ENCODE assay signal across 8 cellular contexts in the genomic region with DNA sequence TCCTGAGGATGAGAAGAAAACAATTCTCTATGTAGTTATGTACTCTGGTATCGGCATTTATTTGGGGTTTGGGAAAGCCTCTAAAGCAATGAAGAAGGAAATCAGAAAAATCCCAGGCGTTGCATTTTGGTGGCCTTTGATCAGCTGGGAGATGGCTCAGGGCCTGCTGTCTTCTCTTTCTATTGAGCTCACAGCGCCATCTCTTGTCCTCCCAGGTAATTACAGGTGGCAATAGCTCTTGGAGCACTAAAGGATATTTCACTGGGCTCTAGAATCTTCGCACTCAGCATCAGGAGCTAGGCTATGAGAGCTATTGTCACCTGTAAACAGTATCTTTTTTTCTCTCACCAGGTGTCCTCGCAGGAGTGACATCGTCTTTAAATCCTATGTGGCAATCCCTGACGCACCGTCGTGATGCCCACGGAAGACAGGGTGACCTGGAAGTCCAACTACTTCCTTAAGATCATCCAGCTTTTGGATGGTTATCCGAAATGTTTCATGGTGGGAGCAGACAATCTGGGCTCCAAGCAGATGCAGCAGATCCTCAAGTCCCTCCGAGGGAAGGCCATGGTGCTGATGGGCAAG.
A peak's percentile ranks its signal among the peaks of the same experiment; 100 is the strongest.
DNase-seq lines count a peak whose midpoint lies in the region; ATAC-seq and TF ChIP-seq lines count a peak whose summit lies in the region.

No MANE protein-coding gene starts in this region.

- no peaks in the 10 kb centered on the region for H3K4me1 ChIP-seq in GM23338 (ENCODE audit: insufficient read depth)
- no peaks in the 10 kb centered on the region for H3K4me1 ChIP-seq in Loucy (ENCODE audit: insufficient read depth, low read length, poor library complexity, severe bottlenecking)
- no peaks in the 10 kb centered on the region for H3K4me1 ChIP-seq in left lung

- DNase-seq in NCI-H446 (lab: John Stamatoyannopoulos, UW) (peak; percentile 42 to 70), NCI-H446 treated with DMSO at 0.1 percent for 48 hours (lab: John Stamatoyannopoulos, UW) (no peak), GM23338 (ENCODE audit: low spot score) (peak; percentile 94), SHP77 (lab: John Stamatoyannopoulos, UW) (peak; percentile 60 to 72), choroid plexus epithelial cell (ENCODE audit: low read depth) (peak; percentile 90), left lung (peak in 1 of 2 donors; percentile 44)
- peak; percentile 39 to 41 for DNase-seq in stimulated activated naive CD8-positive, alpha-beta T cell treated with anti-CD3 and anti-CD28 coated beads, Interleukin-15, amount 100 ng/mL, for 72 hours

- TF ChIP-seq CTCF in GM23338 (conservative IDR thresholded peaks at IDR 0.05; ENCODE audit: low read depth in 2 of 2) = peak; percentile 95
- peak; percentile 96 for TF ChIP-seq CTCF in Loucy (conservative IDR thresholded peaks at IDR 0.05; ENCODE audit: low read length)
- peak; percentile 92 for TF ChIP-seq CTCF in choroid plexus epithelial cell (conservative IDR thresholded peaks at IDR 0.05; ENCODE audit: low read depth, low read length)
- TF ChIP-seq CTCF in left lung (IDR thresholded peaks at IDR 0.05) = peak; percentile 49 to 70

- H3F3A ChIP-seq in GM23338 (replicated peaks; ENCODE audit: low read depth) = no peaks in the 10 kb centered on the region
- H3F3A ChIP-seq in Loucy (ENCODE audit: low read depth) = no peaks in the 10 kb centered on the region

- H3K9ac ChIP-seq in Loucy (ENCODE audit: low read depth, low read length, poor library complexity, severe bottlenecking) = no peak overlapping the region

- H3K4me2 ChIP-seq in GM23338 (no peak overlapping the region), Loucy (ENCODE audit: low read depth, low read length, poor library complexity, severe bottlenecking) (no peak overlapping the region)

- H3K27me3 Mint-ChIP-seq in GM23338 (ENCODE audit: insufficient read depth, low read depth, poor library complexity) = peaks cover 2% of the 10 kb centered on the region
- H3K27me3 Mint-ChIP-seq in stimulated activated naive CD8-positive, alpha-beta T cell treated with anti-CD3 and anti-CD28 coated beads, Interleukin-15, amount 100 ng/mL, for 72 hours = peaks cover 18% of the 10 kb centered on the region

- no peaks in the 10 kb centered on the region for H3K9me2 ChIP-seq in GM23338 (ENCODE audit: insufficient read depth)
- H3K9me2 ChIP-seq in Loucy (replicated peaks; ENCODE audit: low read depth, low read length) = no peaks in the 10 kb centered on the region

- no peak overlapping the region for H3K27ac Mint-ChIP-seq in GM23338
- H3K27ac Mint-ChIP-seq in stimulated activated naive CD8-positive, alpha-beta T cell treated with anti-CD3 and anti-CD28 coated beads, Interleukin-15, amount 100 ng/mL, for 72 hours = no peak overlapping the region

- H3K79me2 ChIP-seq in GM23338 (replicated peaks; ENCODE audit: insufficient read depth) (no peaks in the 10 kb centered on the region), Loucy (ENCODE audit: insufficient read depth, low read length) (no peaks in the 10 kb centered on the region)

- H3K27ac ChIP-seq in GM23338 (ENCODE audit: low read depth) (no peak overlapping the region), left lung (peak overlapping the region in 1 of 2 donors; percentile 5)

- no peak overlapping the region for H2AFZ ChIP-seq in GM23338
- H2AFZ ChIP-seq in Loucy (ENCODE audit: low read length) = no peak overlapping the region

- H3K4me3 Mint-ChIP-seq in GM23338 = no peak overlapping the region
- H3K4me3 Mint-ChIP-seq in stimulated activated naive CD8-positive, alpha-beta T cell treated with anti-CD3 and anti-CD28 coated beads, Interleukin-15, amount 100 ng/mL, for 72 hours = no peak overlapping the region

- no peaks in the 10 kb centered on the region for H3K36me3 Mint-ChIP-seq in GM23338 (ENCODE audit: low read depth)

- H4K20me1 ChIP-seq in GM23338 (replicated peaks; ENCODE audit: insufficient read depth) = no peaks in the 10 kb centered on the region
- H4K20me1 ChIP-seq in Loucy (ENCODE audit: insufficient read depth, low read length, poor library complexity, severe bottlenecking) = no peaks in the 10 kb centered on the region

- H3K36me3 ChIP-seq in GM23338 (ENCODE audit: insufficient read depth) = no peaks in the 10 kb centered on the region
- no peaks in the 10 kb centered on the region for H3K36me3 ChIP-seq in Loucy (ENCODE audit: insufficient read depth, low read length)
- no peaks in the 10 kb centered on the region for H3K36me3 ChIP-seq in left lung

- no peaks in the 10 kb centered on the region for H3K9me3 Mint-ChIP-seq in GM23338
- no peaks in the 10 kb centered on the region for H3K9me3 Mint-ChIP-seq in stimulated activated naive CD8-positive, alpha-beta T cell treated with anti-CD3 and anti-CD28 coated beads, Interleukin-15, amount 100 ng/mL, for 72 hours

- H3K9me3 ChIP-seq in Loucy (ENCODE audit: insufficient read depth, low read depth, low read length) (no peaks in the 10 kb centered on the region), left lung (no peaks in the 10 kb centered on the region)

- intact Hi-C loops in left lung (cut with DNase I) = loop anchor here in 1 of 2 donors (10.0 kb wide), 1 partner anchor 369 kb away; no protein-coding TSS in a partner anchor

- ATAC-seq in GM23338 = peak; percentile 98
- ATAC-seq in left lung = peak; percentile 96
- peak; percentile 66 for ATAC-seq in stimulated activated naive CD8-positive, alpha-beta T cell treated with anti-CD3 and anti-CD28 coated beads, Interleukin-15, amount 100 ng/mL, for 72 hours

- H3K4me3 ChIP-seq in GM23338 = no peak overlapping the region
- no peak overlapping the region for H3K4me3 ChIP-seq in Loucy (ENCODE audit: low read length, poor library complexity, severe bottlenecking)
- H3K4me3 ChIP-seq in choroid plexus epithelial cell (ENCODE audit: low read depth, low read length) = no peak overlapping the region
- no peak overlapping the region for H3K4me3 ChIP-seq in left lung

- H3K27me3 ChIP-seq in GM23338 (ENCODE audit: insufficient read depth) (no peaks in the 10 kb centered on the region), Loucy (ENCODE audit: insufficient read depth, low read length, poor library complexity, severe bottlenecking) (no peaks in the 10 kb centered on the region), left lung (peaks cover 0 to 7% of the 10 kb centered on the region in 2 donors)

- no peaks in the 10 kb centered on the region; the same call in 2 of the 3 replicates for H3K4me1 Mint-ChIP-seq in GM23338
- H3K4me1 Mint-ChIP-seq in stimulated activated naive CD8-positive, alpha-beta T cell treated with anti-CD3 and anti-CD28 coated beads, Interleukin-15, amount 100 ng/mL, for 72 hours = no peaks in the 10 kb centered on the region

TF ChIP-seq in GM23338, 12 proteins besides CTCF, POLR2A, EP300 and RAD21:
- no peak for TF ChIP-seq JUNB (IDR thresholded peaks at IDR 0.05; ENCODE audit: unreplicated experiment)
- no peak for TF ChIP-seq EZH2 (IDR thresholded peaks at IDR 0.05; ENCODE audit: low read depth, unreplicated experiment)
